35 cellular contexts compared by ENCODE assay signal in genomic region chr4:76926841-76927240, GRCh38. TPM values are rescaled to one million over a fixed set of nuclear protein-coding genes. Genes with fewer than 3 reads are reported as not detected.
"Had no signal": no experiment of that assay in that cellular context is flagged by ENCODE, and none has a peak within 500 bp of the region (broad histone marks: within the 10 kb centered on the region; RNA-seq: fewer than 3 reads in every experiment).

No MANE protein-coding gene starts in this region.

- DNase-seq: activated B cell treated with CpG ODN at 0.5 μM for 24 hours; activated CD4-positive, alpha-beta memory T cell treated with anti-CD3 and anti-CD28 coated beads for 36 hours; activated CD4-positive, alpha-beta T cell treated with anti-CD3 and anti-CD28 coated beads for 4 hours; activated CD4-positive, alpha-beta T cell treated with anti-CD3 and anti-CD28 coated beads, Interleukin-2, amount 50 U/mL, for 1 hour; activated CD4-positive, alpha-beta T cell treated with anti-CD3 and anti-CD28 coated beads, Interleukin-2, amount 50 U/mL, for 4 hours; activated CD4-positive, CD25-positive, alpha-beta regulatory T cell treated with anti-CD3 and anti-CD28 coated beads, Interleukin-2, amount 50 U/mL, for 72 hours; activated CD8-positive, alpha-beta memory T cell treated with anti-CD3 and anti-CD28 coated beads for 24 hours; activated CD8-positive, alpha-beta memory T cell treated with anti-CD3 and anti-CD28 coated beads, Interleukin-2, amount 10 ng/mL, durations not matched to agents 7 days and 5 days; activated CD8-positive, alpha-beta memory T cell treated with anti-CD3 and anti-CD28 coated beads, Interleukin-2, amount 50 U/mL, for 48 hours; activated CD8-positive, alpha-beta T cell treated with anti-CD3 and anti-CD28 coated beads, Interleukin-2, amount 10 ng/mL, durations not matched to agents 7 days and 5 days; activated effector memory CD4-positive, alpha-beta T cell treated with anti-CD3 and anti-CD28 coated beads, Interleukin-2, amount 50 U/mL, for 16 hours; activated gamma-delta T cell treated with Interleukin-2 at 50 U/mL for 16 hours; activated naive CD4-positive, alpha-beta T cell; activated naive CD4-positive, alpha-beta T cell treated with anti-CD3 and anti-CD28 coated beads for 36 hours; activated naive CD4-positive, alpha-beta T cell treated with anti-CD3 and anti-CD28 coated beads, Interleukin-2, amount 50 U/mL, for 16 hours; activated naive CD8-positive, alpha-beta T cell treated with anti-CD3 and anti-CD28 coated beads for 36 hours; activated T-cell treated with anti-CD3 and anti-CD28 coated beads, Interleukin-2, amount 50 U/mL, for 4 hours; activated T-cell treated with anti-CD3 and anti-CD28 coated beads, Interleukin-2, amount 50 U/mL, for 72 hours; adrenal gland; amniotic stem cell; aorta; body of pancreas; brain microvascular endothelial cell; central memory CD4-positive, alpha-beta T cell; T-helper 1 cell; T-helper 2 cell; T-helper 9 cell had no signal

- H3K9me3 Mint-ChIP-seq: activated B cell treated with CpG ODN at 0.5 μM for 24 hours; activated CD4-positive, alpha-beta memory T cell treated with anti-CD3 and anti-CD28 coated beads for 36 hours; activated CD4-positive, alpha-beta T cell treated with anti-CD3 and anti-CD28 coated beads, Interleukin-2, amount 10 ng/mL, durations not matched to agents 24 days and 14 days; activated naive CD4-positive, alpha-beta T cell treated with anti-CD3 and anti-CD28 coated beads for 36 hours; activated naive CD4-positive, alpha-beta T cell treated with anti-CD3 and anti-CD28 coated beads, Interleukin-2, amount 50 U/mL, for 72 hours; activated naive CD8-positive, alpha-beta T cell treated with anti-CD3 and anti-CD28 coated beads for 36 hours; activated T-cell treated with anti-CD3 and anti-CD28 coated beads, Interleukin-2, amount 50 U/mL, for 4 hours; activated T-cell treated with anti-CD3 and anti-CD28 coated beads, Interleukin-2, amount 50 U/mL, for 72 hours; activated T-helper 1 cell treated with anti-CD3 and anti-CD28 coated beads, Interleukin-12 subunit alpha, Interleukin-12 subunit beta, Interleukin-2, Interleukin-4 antibody, amounts not matched to agents 30 ng/mL and 10 ng/mL and 1 ng/mL, durations not matched to agents 14 hours and 24 hours and 36 hours; activated T-helper 17 cell treated with anti-CD3 and anti-CD28 coated beads, Interleukin-2, amount 50 U/mL, for 72 hours; T-helper 1 cell treated with Interleukin-12 subunit alpha and Interleukin-12 subunit beta and Interleukin-4 antibody, amounts not matched to agents 30 μg/mL and 1 μg/mL, for 36 hours; T-helper 2 cell treated with Interferon-gamma antibody and Interleukin-4, amounts not matched to agents 5 μg/mL and 100 μg/mL, for 36 hours had no signal

- H3K36me3 Mint-ChIP-seq: activated CD4-positive, alpha-beta memory T cell treated with anti-CD3 and anti-CD28 coated beads for 36 hours; activated CD8-positive, alpha-beta memory T cell treated with anti-CD3 and anti-CD28 coated beads, Interleukin-2, amount 10 ng/mL, durations not matched to agents 7 days and 5 days; activated naive CD4-positive, alpha-beta T cell treated with anti-CD3 and anti-CD28 coated beads, Interleukin-2, amount 50 U/mL, for 72 hours; activated naive CD8-positive, alpha-beta T cell treated with anti-CD3 and anti-CD28 coated beads for 36 hours had no signal

- H3K4me1 ChIP-seq: adrenal gland, breast epithelium had no signal

- H3K36me3 ChIP-seq: adrenal gland, brain microvascular endothelial cell, breast epithelium had no signal

- H3K4me1 Mint-ChIP-seq: activated B cell treated with CpG ODN at 0.5 μM for 24 hours; activated CD4-positive, alpha-beta T cell treated with anti-CD3 and anti-CD28 coated beads, Interleukin-2, amount 10 ng/mL, durations not matched to agents 24 days and 14 days; activated CD8-positive, alpha-beta memory T cell treated with anti-CD3 and anti-CD28 coated beads, Interleukin-2, amount 10 ng/mL, durations not matched to agents 7 days and 5 days; activated naive CD8-positive, alpha-beta T cell treated with anti-CD3 and anti-CD28 coated beads for 36 hours; activated T-helper 17 cell treated with anti-CD3 and anti-CD28 coated beads, Interleukin-2, amount 50 U/mL, for 72 hours had no signal

- H3K27ac ChIP-seq: adrenal gland, body of pancreas, brain microvascular endothelial cell, breast epithelium, VCaP had no signal

- H3K27me3 ChIP-seq: adrenal gland, body of pancreas, brain microvascular endothelial cell, breast epithelium had no signal

- ATAC-seq: activated CD8-positive, alpha-beta memory T cell treated with anti-CD3 and anti-CD28 coated beads, Interleukin-2, amount 10 ng/mL, durations not matched to agents 7 days and 5 days; activated CD8-positive, alpha-beta T cell treated with anti-CD3 and anti-CD28 coated beads, Interleukin-2, amount 10 ng/mL, durations not matched to agents 7 days and 5 days; activated naive CD4-positive, alpha-beta T cell treated with anti-CD3 and anti-CD28 coated beads, Interleukin-2, amount 50 U/mL, for 72 hours; activated T-cell treated with anti-CD3 and anti-CD28 coated beads, Interleukin-2, amount 50 U/mL, for 4 hours; activated T-cell treated with anti-CD3 and anti-CD28 coated beads, Interleukin-2, amount 50 U/mL, for 72 hours; activated T-helper 17 cell treated with anti-CD3 and anti-CD28 coated beads, Interleukin-2, amount 50 U/mL, for 72 hours; body of pancreas had no signal

- H3K4me3 Mint-ChIP-seq: activated B cell treated with CpG ODN at 0.5 μM for 24 hours; activated CD4-positive, alpha-beta memory T cell treated with anti-CD3 and anti-CD28 coated beads for 36 hours; activated CD4-positive, alpha-beta T cell treated with anti-CD3 and anti-CD28 coated beads, Interleukin-2, amount 10 ng/mL, durations not matched to agents 24 days and 14 days; activated CD8-positive, alpha-beta memory T cell treated with anti-CD3 and anti-CD28 coated beads, Interleukin-2, amount 10 ng/mL, durations not matched to agents 7 days and 5 days; activated CD8-positive, alpha-beta T cell treated with anti-CD3 and anti-CD28 coated beads, Interleukin-2, amount 10 ng/mL, durations not matched to agents 7 days and 5 days; activated naive CD4-positive, alpha-beta T cell treated with anti-CD3 and anti-CD28 coated beads for 36 hours; activated naive CD8-positive, alpha-beta T cell treated with anti-CD3 and anti-CD28 coated beads for 36 hours; activated T-cell treated with anti-CD3 and anti-CD28 coated beads, Interleukin-2, amount 50 U/mL, for 4 hours; activated T-cell treated with anti-CD3 and anti-CD28 coated beads, Interleukin-2, amount 50 U/mL, for 72 hours; activated T-helper 1 cell treated with anti-CD3 and anti-CD28 coated beads, Interleukin-12 subunit alpha, Interleukin-12 subunit beta, Interleukin-2, Interleukin-4 antibody, amounts not matched to agents 30 ng/mL and 10 ng/mL and 1 ng/mL, durations not matched to agents 14 hours and 24 hours and 36 hours; activated T-helper 17 cell treated with anti-CD3 and anti-CD28 coated beads, Interleukin-2, amount 50 U/mL, for 72 hours; T-helper 1 cell treated with Interleukin-12 subunit alpha and Interleukin-12 subunit beta and Interleukin-4 antibody, amounts not matched to agents 30 μg/mL and 1 μg/mL, for 36 hours; T-helper 2 cell treated with Interferon-gamma antibody and Interleukin-4, amounts not matched to agents 5 μg/mL and 100 μg/mL, for 36 hours had no signal

- H3K9me3 ChIP-seq: adrenal gland, body of pancreas, breast epithelium had no signal

- H3K4me3 ChIP-seq: adrenal gland, body of pancreas, breast epithelium had no signal

- H3K27me3 Mint-ChIP-seq: activated B cell treated with CpG ODN at 0.5 μM for 24 hours; activated CD4-positive, alpha-beta memory T cell treated with anti-CD3 and anti-CD28 coated beads for 36 hours; activated naive CD8-positive, alpha-beta T cell treated with anti-CD3 and anti-CD28 coated beads for 36 hours had no signal

- H3K27ac Mint-ChIP-seq: activated B cell treated with CpG ODN at 0.5 μM for 24 hours; activated CD4-positive, alpha-beta memory T cell treated with anti-CD3 and anti-CD28 coated beads for 36 hours; activated CD4-positive, alpha-beta T cell treated with anti-CD3 and anti-CD28 coated beads, Interleukin-2, amount 10 ng/mL, durations not matched to agents 24 days and 14 days; activated CD8-positive, alpha-beta memory T cell treated with anti-CD3 and anti-CD28 coated beads, Interleukin-2, amount 10 ng/mL, durations not matched to agents 7 days and 5 days; activated CD8-positive, alpha-beta T cell treated with anti-CD3 and anti-CD28 coated beads, Interleukin-2, amount 10 ng/mL, durations not matched to agents 7 days and 5 days; activated naive CD4-positive, alpha-beta T cell treated with anti-CD3 and anti-CD28 coated beads for 36 hours; activated naive CD4-positive, alpha-beta T cell treated with anti-CD3 and anti-CD28 coated beads, Interleukin-2, amount 50 U/mL, for 72 hours; activated naive CD8-positive, alpha-beta T cell treated with anti-CD3 and anti-CD28 coated beads for 36 hours; activated T-cell treated with anti-CD3 and anti-CD28 coated beads, Interleukin-2, amount 50 U/mL, for 72 hours; activated T-helper 1 cell treated with anti-CD3 and anti-CD28 coated beads, Interleukin-12 subunit alpha, Interleukin-12 subunit beta, Interleukin-2, Interleukin-4 antibody, amounts not matched to agents 30 ng/mL and 10 ng/mL and 1 ng/mL, durations not matched to agents 14 hours and 24 hours and 36 hours; activated T-helper 17 cell treated with anti-CD3 and anti-CD28 coated beads, Interleukin-2, amount 50 U/mL, for 72 hours; T-helper 1 cell treated with Interleukin-12 subunit alpha and Interleukin-12 subunit beta and Interleukin-4 antibody, amounts not matched to agents 30 μg/mL and 1 μg/mL, for 36 hours; T-helper 2 cell treated with Interferon-gamma antibody and Interleukin-4, amounts not matched to agents 5 μg/mL and 100 μg/mL, for 36 hours had no signal

RNA-seq across cellular contexts. Expression of gene SOWAHB, which starts 28.9 kb away (rescaled TPM):
- total RNA-seq: activated B cell treated with CpG ODN at 0.5 μM for 24 hours; activated CD4-positive, alpha-beta memory T cell treated with anti-CD3 and anti-CD28 coated beads for 36 hours; activated CD4-positive, alpha-beta T cell treated with anti-CD3 and anti-CD28 coated beads, Interleukin-2, amount 10 ng/mL, durations not matched to agents 24 days and 14 days; activated CD8-positive, alpha-beta memory T cell treated with anti-CD3 and anti-CD28 coated beads, Interleukin-2, amount 10 ng/mL, durations not matched to agents 7 days and 5 days; activated CD8-positive, alpha-beta T cell treated with anti-CD3 and anti-CD28 coated beads, Interleukin-2, amount 10 ng/mL, durations not matched to agents 7 days and 5 days; activated naive CD4-positive, alpha-beta T cell treated with anti-CD3 and anti-CD28 coated beads for 36 hours; activated naive CD4-positive, alpha-beta T cell treated with anti-CD3 and anti-CD28 coated beads, Interleukin-2, amount 50 U/mL, for 72 hours; activated T-cell treated with anti-CD3 and anti-CD28 coated beads, Interleukin-2, amount 50 U/mL, for 72 hours; activated T-helper 1 cell treated with anti-CD3 and anti-CD28 coated beads, Interleukin-12 subunit alpha, Interleukin-12 subunit beta, Interleukin-2, Interleukin-4 antibody, amounts not matched to agents 30 ng/mL and 10 ng/mL and 1 ng/mL, durations not matched to agents 14 hours and 24 hours and 36 hours; activated T-helper 17 cell treated with anti-CD3 and anti-CD28 coated beads, Interleukin-2, amount 50 U/mL, for 72 hours had no signal
